In the genomic region with DNA sequence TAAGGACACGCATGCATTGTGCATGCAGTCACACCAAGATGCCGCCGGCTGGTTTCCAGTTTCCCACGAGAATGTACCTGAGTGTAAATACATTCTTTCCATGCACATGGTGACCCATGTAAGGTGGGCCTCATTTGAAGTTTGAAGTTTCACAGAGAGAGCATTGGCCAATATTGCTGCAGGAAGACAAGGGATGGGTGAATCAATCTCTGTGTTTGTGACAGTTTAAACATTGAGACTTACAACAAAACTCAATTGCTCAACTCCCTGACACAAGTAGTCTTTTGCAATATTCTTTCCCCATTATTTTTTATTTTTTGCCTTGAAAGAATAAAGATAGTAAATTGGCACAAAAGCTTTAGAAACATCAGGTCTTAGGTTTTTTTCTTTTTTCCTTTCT, we compare ENCODE assay signal across 19 cellular contexts. TPM values are rescaled to one million over a fixed set of nuclear protein-coding genes. Genes with fewer than 3 reads are reported as not detected.
"Had no signal": no experiment of that assay in that cellular context is flagged by ENCODE, and none has a peak within 500 bp of the region (broad histone marks: within the 10 kb centered on the region; RNA-seq: fewer than 3 reads in every experiment).

No MANE protein-coding gene starts in this region.

- DNase-seq: activated CD4-positive, alpha-beta T cell treated with anti-CD3 and anti-CD28 coated beads, Interleukin-2, amount 10 ng/mL, durations not matched to agents 24 days and 14 days; activated CD4-positive, CD25-positive, alpha-beta regulatory T cell; activated CD8-positive, alpha-beta memory T cell treated with anti-CD3 and anti-CD28 coated beads, Interleukin-2, amount 50 U/mL, for 48 hours; activated gamma-delta T cell; activated T-cell treated with anti-CD3 and anti-CD28 coated beads, Interleukin-2, amount 50 U/mL, for 72 hours; amygdala; body of pancreas; central memory CD4-positive, alpha-beta T cell; colonic mucosa; hippocampal formation; kidney; mucosa of descending colon; naive thymus-derived CD4-positive, alpha-beta T cell had no signal

- H3K9me3 ChIP-seq: body of pancreas, colonic mucosa, left lung, mucosa of descending colon had no signal

- H3K4me3 ChIP-seq: body of pancreas, colonic mucosa, left lung, mucosa of descending colon had no signal

- H3K27ac ChIP-seq: body of pancreas, colonic mucosa had no signal

- H3K4me1 ChIP-seq: body of pancreas, colonic mucosa had no signal

- H3K36me3 ChIP-seq: colonic mucosa, left lung had no signal

- H3K27me3 ChIP-seq: body of pancreas, colonic mucosa, left lung had no signal

- ATAC-seq: activated naive CD4-positive, alpha-beta T cell treated with anti-CD3 and anti-CD28 coated beads, Interleukin-2, amount 50 U/mL, for 72 hours; activated T-cell treated with anti-CD3 and anti-CD28 coated beads, Interleukin-2, amount 50 U/mL, for 72 hours; body of pancreas; esophagus mucosa; left lung; mucosa of descending colon; naive thymus-derived CD4-positive, alpha-beta T cell; stimulated activated effector memory CD8-positive, alpha-beta T cell treated with anti-CD3 and anti-CD28 coated beads, Interleukin-12 subunit alpha, Interleukin-12 subunit beta, amount 100 ng/mL, for 72 hours had no signal

RNA-seq across cellular contexts. Expression of a gene that starts 5.0 kb away (rescaled TPM):
- total RNA-seq: activated CD4-positive, alpha-beta T cell treated with anti-CD3 and anti-CD28 coated beads, Interleukin-2, amount 10 ng/mL, durations not matched to agents 24 days and 14 days; activated naive CD4-positive, alpha-beta T cell treated with anti-CD3 and anti-CD28 coated beads, Interleukin-2, amount 50 U/mL, for 72 hours; activated T-cell treated with anti-CD3 and anti-CD28 coated beads, Interleukin-2, amount 50 U/mL, for 72 hours; kidney; mucosa of descending colon; renal cortical epithelial cell had no signal
- polyA plus RNA-seq: naive thymus-derived CD4-positive, alpha-beta T cell had no signal

RNA-seq across cellular contexts. Expression of a gene that starts 15.2 kb away (rescaled TPM):
- total RNA-seq: activated CD4-positive, alpha-beta T cell treated with anti-CD3 and anti-CD28 coated beads, Interleukin-2, amount 10 ng/mL, durations not matched to agents 24 days and 14 days; activated naive CD4-positive, alpha-beta T cell treated with anti-CD3 and anti-CD28 coated beads, Interleukin-2, amount 50 U/mL, for 72 hours; body of pancreas; colonic mucosa; glomerular endothelial cell; kidney; mucosa of descending colon; renal cortical epithelial cell had no signal
- polyA plus RNA-seq: naive thymus-derived CD4-positive, alpha-beta T cell had no signal

RNA-seq across cellular contexts. Expression of a gene that starts 56.6 kb away (rescaled TPM):
- total RNA-seq: body of pancreas, renal cortical epithelial cell had no signal
- polyA plus RNA-seq: naive thymus-derived CD4-positive, alpha-beta T cell had no signal
